Comparison of ENCODE assay signal across 1 cellular context in the genomic region with DNA sequence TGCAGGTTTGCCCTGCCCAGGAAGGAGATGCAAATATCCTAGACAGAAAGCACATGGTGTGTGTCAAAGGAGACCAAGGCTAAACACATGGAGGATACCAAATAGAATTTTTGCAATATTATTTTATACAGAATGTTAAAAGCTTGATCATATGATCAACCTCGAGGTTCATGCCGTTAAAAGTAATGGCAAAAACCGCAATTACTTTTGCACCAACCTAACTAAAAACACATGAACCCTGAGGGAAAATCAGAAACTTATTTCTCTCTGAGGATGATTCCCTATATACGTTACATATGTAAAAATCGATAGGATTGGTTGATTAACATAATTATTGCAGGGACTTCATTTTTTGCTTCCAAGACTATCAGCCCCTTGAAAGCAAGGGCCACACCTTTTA.
A peak's percentile ranks its signal among the peaks of the same experiment; 100 is the strongest.
TF ChIP-seq lines count a peak whose summit lies in the region.

No MANE protein-coding gene starts in this region.

TF ChIP-seq in HepG2, 621 proteins besides CTCF, POLR2A, EP300 and RAD21 (continued from another document):
- TF ChIP-seq ZBTB40 (IDR thresholded peaks at IDR 0.05) (peak; percentile 80), ZBTB40 (CRISPR knock-in tag; IDR thresholded peaks at IDR 0.05) (no peak), BATF2 (CRISPR knock-in tag; IDR thresholded peaks at IDR 0.05) (no peak), AKAP8 (CRISPR knock-in tag; IDR thresholded peaks at IDR 0.05) (no peak), GRHL1 (CRISPR knock-in tag; conservative IDR thresholded peaks at IDR 0.05) (no peak)
